In genomic region chr20:58749979-58750378, GRCh38 we compare ENCODE assay signal across 30 cellular contexts.
"Had no signal": no experiment of that assay in that cellular context is flagged by ENCODE, and none has a peak within 500 bp of the region (broad histone marks: within the 10 kb centered on the region; RNA-seq: fewer than 3 reads in every experiment).

No MANE protein-coding gene starts in this region.

- H3K36me3 ChIP-seq: brain microvascular endothelial cell had no signal

- H3K36me3 Mint-ChIP-seq: activated CD4-positive, alpha-beta memory T cell treated with anti-CD3 and anti-CD28 coated beads for 36 hours; activated naive CD8-positive, alpha-beta T cell had no signal

- H3K27me3 ChIP-seq: brain microvascular endothelial cell had no signal

- H3K27ac Mint-ChIP-seq: activated CD4-positive, alpha-beta memory T cell treated with anti-CD3 and anti-CD28 coated beads for 36 hours; activated CD4-positive, alpha-beta T cell treated with anti-CD3 and anti-CD28 coated beads for 36 hours; activated CD4-positive, alpha-beta T cell treated with anti-CD3 and anti-CD28 coated beads, Interleukin-2, amount 10 ng/mL, durations not matched to agents 24 days and 14 days; activated CD8-positive, alpha-beta T cell treated with anti-CD3 and anti-CD28 coated beads, Interleukin-2, amount 10 ng/mL, durations not matched to agents 7 days and 5 days; activated naive CD8-positive, alpha-beta T cell; activated T-helper 17 cell treated with anti-CD3 and anti-CD28 coated beads, Interleukin-2, amount 50 U/mL, for 72 hours; effector memory CD8-positive, alpha-beta T cell had no signal

- FAIRE-seq: astrocyte, bronchial epithelial cell, endometrium, endothelial cell of umbilical vein, frontal cortex had no signal

- ATAC-seq: activated CD4-positive, alpha-beta T cell treated with anti-CD3 and anti-CD28 coated beads for 36 hours; activated CD8-positive, alpha-beta T cell treated with anti-CD3 and anti-CD28 coated beads, Interleukin-2, amount 10 ng/mL, durations not matched to agents 7 days and 5 days; activated T-cell treated with anti-CD3 and anti-CD28 coated beads, Interleukin-2, amount 50 U/mL, for 4 hours; activated T-helper 17 cell treated with anti-CD3 and anti-CD28 coated beads, Interleukin-2, amount 50 U/mL, for 72 hours; effector memory CD8-positive, alpha-beta T cell had no signal

- DNase-seq: activated CD4-positive, alpha-beta memory T cell treated with anti-CD3 and anti-CD28 coated beads for 36 hours; activated CD4-positive, alpha-beta T cell treated with anti-CD3 and anti-CD28 coated beads for 36 hours; activated CD4-positive, alpha-beta T cell treated with anti-CD3 and anti-CD28 coated beads, Interleukin-2, amount 10 ng/mL, durations not matched to agents 24 days and 14 days; activated CD4-positive, CD25-positive, alpha-beta regulatory T cell; activated CD4-positive, CD25-positive, alpha-beta regulatory T cell treated with anti-CD3 and anti-CD28 coated beads, Interleukin-2, amount 50 U/mL, for 72 hours; activated CD8-positive, alpha-beta T cell treated with anti-CD3 and anti-CD28 coated beads, Interleukin-2, amount 10 ng/mL, durations not matched to agents 7 days and 5 days; activated effector memory CD4-positive, alpha-beta T cell treated with Interleukin-2 at 50 U/mL for 16 hours; activated gamma-delta T cell treated with Interleukin-2 at 50 U/mL for 16 hours; activated naive CD4-positive, alpha-beta T cell treated with anti-CD3 and anti-CD28 coated beads, Interleukin-2, amount 50 U/mL, for 16 hours; activated naive CD4-positive, alpha-beta T cell treated with Interleukin-2 at 50 U/mL for 16 hours; activated T-cell treated with anti-CD3 and anti-CD28 coated beads, Interleukin-2, amount 50 U/mL, for 4 hours; amniotic stem cell; anterior cingulate cortex; brain microvascular endothelial cell; cortex of kidney; dermis blood vessel endothelial cell; effector CD4-positive, alpha-beta T cell; effector memory CD8-positive, alpha-beta T cell; foreskin fibroblast; glutamatergic neuron; T-helper 2 cell had no signal

- H3K4me1 Mint-ChIP-seq: activated CD4-positive, alpha-beta T cell treated with anti-CD3 and anti-CD28 coated beads for 36 hours; activated CD4-positive, alpha-beta T cell treated with anti-CD3 and anti-CD28 coated beads, Interleukin-2, amount 10 ng/mL, durations not matched to agents 24 days and 14 days; activated T-helper 17 cell treated with anti-CD3 and anti-CD28 coated beads, Interleukin-2, amount 50 U/mL, for 72 hours; central memory CD8-positive, alpha-beta T cell had no signal

- H3K27ac ChIP-seq: brain microvascular endothelial cell, epithelial cell of prostate had no signal

- H3K4me3 Mint-ChIP-seq: activated CD4-positive, alpha-beta memory T cell treated with anti-CD3 and anti-CD28 coated beads for 36 hours; activated CD4-positive, alpha-beta T cell treated with anti-CD3 and anti-CD28 coated beads for 36 hours; activated CD4-positive, alpha-beta T cell treated with anti-CD3 and anti-CD28 coated beads, Interleukin-2, amount 10 ng/mL, durations not matched to agents 24 days and 14 days; activated CD8-positive, alpha-beta T cell treated with anti-CD3 and anti-CD28 coated beads, Interleukin-2, amount 10 ng/mL, durations not matched to agents 7 days and 5 days; activated naive CD8-positive, alpha-beta T cell; activated T-cell treated with anti-CD3 and anti-CD28 coated beads, Interleukin-2, amount 50 U/mL, for 4 hours; activated T-helper 17 cell treated with anti-CD3 and anti-CD28 coated beads, Interleukin-2, amount 50 U/mL, for 72 hours; central memory CD8-positive, alpha-beta T cell; effector memory CD8-positive, alpha-beta T cell had no signal

- H3K9me3 Mint-ChIP-seq: activated CD4-positive, alpha-beta memory T cell treated with anti-CD3 and anti-CD28 coated beads for 36 hours; activated CD4-positive, alpha-beta T cell treated with anti-CD3 and anti-CD28 coated beads, Interleukin-2, amount 10 ng/mL, durations not matched to agents 24 days and 14 days; activated T-cell treated with anti-CD3 and anti-CD28 coated beads, Interleukin-2, amount 50 U/mL, for 4 hours; activated T-helper 17 cell treated with anti-CD3 and anti-CD28 coated beads, Interleukin-2, amount 50 U/mL, for 72 hours; central memory CD8-positive, alpha-beta T cell; effector memory CD8-positive, alpha-beta T cell had no signal
